ENCODE assay signal across 26 cellular contexts in the genomic region with DNA sequence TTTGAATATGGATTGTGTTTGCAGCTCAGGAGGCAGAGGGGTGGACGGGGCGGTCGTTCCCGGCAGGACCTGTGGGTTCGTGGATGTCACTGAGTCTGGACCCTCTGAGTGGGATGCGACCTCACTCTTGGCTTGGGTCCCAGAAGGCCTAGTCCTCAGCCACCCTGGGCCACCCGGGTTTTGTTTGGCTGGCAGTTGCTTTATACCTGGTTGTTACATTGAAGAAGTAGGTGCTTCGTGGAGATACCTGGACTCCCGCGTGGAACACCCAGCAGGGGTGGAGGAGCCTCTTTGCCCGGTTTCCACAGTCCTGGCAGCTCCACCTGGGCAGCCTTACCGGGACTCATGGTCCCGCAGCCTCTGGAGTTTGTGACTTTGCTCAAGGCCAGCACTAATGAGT.
"Had no signal": no experiment of that assay in that cellular context is flagged by ENCODE, and none has a peak within 500 bp of the region (broad histone marks: within the 10 kb centered on the region; RNA-seq: fewer than 3 reads in every experiment).

No MANE protein-coding gene starts in this region.

- H3K4me3 ChIP-seq: lower lobe of right lung, ovary, right atrium auricular region, skin epidermis, suprapubic skin, thoracic aorta, tibial artery, uterus had no signal

- H3K4me1 ChIP-seq: lower lobe of right lung, right atrium auricular region, tibial artery, uterus had no signal

- H3K9me3 ChIP-seq: lower lobe of right lung, neutrophil, ovary, right atrium auricular region, suprapubic skin, thoracic aorta, tibial artery, uterus had no signal

- H3K27ac Mint-ChIP-seq: naive thymus-derived CD8-positive, alpha-beta T cell; progenitor cell of endocrine pancreas; stimulated activated effector memory CD8-positive, alpha-beta T cell treated with anti-CD3 and anti-CD28 coated beads, Interleukin-12 subunit alpha, Interleukin-12 subunit beta, amount 100 ng/mL, for 72 hours; stimulated activated naive CD8-positive, alpha-beta T cell treated with anti-CD3 and anti-CD28 coated beads, Interleukin-15, Interleukin-2, amounts not matched to agents 100 ng/mL and 50 ng/mL, for 24 hours had no signal

- ATAC-seq: left lobe of liver; lower lobe of right lung; naive thymus-derived CD8-positive, alpha-beta T cell; sciatic nerve; stimulated activated effector memory CD8-positive, alpha-beta T cell treated with anti-CD3 and anti-CD28 coated beads, Interleukin-12 subunit alpha, Interleukin-12 subunit beta, amount 100 ng/mL, for 72 hours had no signal

- H3K27me3 Mint-ChIP-seq: stimulated activated naive CD8-positive, alpha-beta T cell treated with anti-CD3 and anti-CD28 coated beads, Interleukin-15, Interleukin-2, amounts not matched to agents 100 ng/mL and 50 ng/mL, for 24 hours had no signal

- H3K27ac ChIP-seq: lower lobe of right lung, neutrophil, ovary, right atrium auricular region, skin epidermis, suprapubic skin, thoracic aorta, tibial artery, uterus had no signal

- H3K4me1 Mint-ChIP-seq: naive thymus-derived CD8-positive, alpha-beta T cell; stimulated activated effector memory CD8-positive, alpha-beta T cell treated with anti-CD3 and anti-CD28 coated beads, Interleukin-12 subunit alpha, Interleukin-12 subunit beta, amount 100 ng/mL, for 72 hours had no signal

- H3K36me3 ChIP-seq: lower lobe of right lung, neutrophil, ovary, right atrium auricular region, suprapubic skin, thoracic aorta, tibial artery, uterus had no signal

- H3K36me3 Mint-ChIP-seq: naive thymus-derived CD8-positive, alpha-beta T cell; stimulated activated effector memory CD8-positive, alpha-beta T cell treated with anti-CD3 and anti-CD28 coated beads, Interleukin-12 subunit alpha, Interleukin-12 subunit beta, amount 100 ng/mL, for 72 hours had no signal

- DNase-seq: hippocampal formation; kidney glomerular epithelial cell; left cardiac atrium; lower lobe of right lung; mammary epithelial cell; mesenchymal stem cell; naive thymus-derived CD8-positive, alpha-beta T cell; occipital lobe; ovary; stimulated activated CD4-positive, alpha-beta T cell treated with anti-CD3 and anti-CD28 coated beads, Interleukin-4, amount 100 ng/mL, for 24 hours; stimulated activated naive CD4-positive, alpha-beta T cell; tibial artery; trophoblast cell; uterus had no signal

- H3K4me3 Mint-ChIP-seq: naive thymus-derived CD8-positive, alpha-beta T cell; nephron; neural crest cell; stimulated activated effector memory CD8-positive, alpha-beta T cell treated with anti-CD3 and anti-CD28 coated beads, Interleukin-12 subunit alpha, Interleukin-12 subunit beta, amount 100 ng/mL, for 72 hours; stimulated activated naive CD8-positive, alpha-beta T cell treated with anti-CD3 and anti-CD28 coated beads, Interleukin-15, Interleukin-2, amounts not matched to agents 100 ng/mL and 50 ng/mL, for 24 hours had no signal

- H3K9me3 Mint-ChIP-seq: naive thymus-derived CD8-positive, alpha-beta T cell; nephron; neural crest cell; stimulated activated effector memory CD8-positive, alpha-beta T cell treated with anti-CD3 and anti-CD28 coated beads, Interleukin-12 subunit alpha, Interleukin-12 subunit beta, amount 100 ng/mL, for 72 hours; stimulated activated naive CD8-positive, alpha-beta T cell treated with anti-CD3 and anti-CD28 coated beads, Interleukin-15, Interleukin-2, amounts not matched to agents 100 ng/mL and 50 ng/mL, for 24 hours had no signal

- H3K27me3 ChIP-seq: neutrophil, ovary, right atrium auricular region, suprapubic skin, uterus had no signal
